In the genomic region with DNA sequence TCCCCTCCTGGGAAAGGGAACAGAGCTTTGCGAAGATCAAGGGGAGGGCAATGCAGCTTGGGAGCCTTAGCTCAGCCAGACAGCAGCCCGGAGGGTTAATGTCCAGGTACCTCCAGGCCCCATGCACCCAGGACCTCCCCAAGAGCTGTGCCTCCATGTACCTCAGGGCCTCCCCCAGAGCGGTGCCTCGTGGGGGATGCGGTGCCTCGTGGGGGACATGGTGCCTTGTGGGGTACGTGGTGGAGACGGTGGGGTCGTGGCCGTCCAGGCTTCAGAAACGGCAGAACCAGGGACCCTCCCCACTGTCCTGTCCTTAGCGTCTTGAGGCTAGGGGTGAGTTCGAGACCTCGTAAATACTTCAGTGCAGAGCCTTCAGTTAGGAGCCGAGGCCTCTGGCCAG, we compare ENCODE assay signal across 8 cellular contexts. TPM values are rescaled to one million over a fixed set of nuclear protein-coding genes. Genes with fewer than 3 reads are reported as not detected.
"Had no signal": no experiment of that assay in that cellular context is flagged by ENCODE, and none has a peak within 500 bp of the region (broad histone marks: within the 10 kb centered on the region; RNA-seq: fewer than 3 reads in every experiment).

No MANE protein-coding gene starts in this region.

- H3K36me3 ChIP-seq: HAP-1 had no signal

- ATAC-seq: HCT116 had no signal

- H3K4me1 ChIP-seq: HAP-1 had no signal

- DNase-seq: GOT3, HFFc6, IMR-90 had no signal

- H3K4me3 Mint-ChIP-seq: HFFc6 had no signal

- H3K9ac ChIP-seq: GM23248 had no signal

- H3K4me3 ChIP-seq: GM23248, HAP-1, K562 had no signal

- H3K27ac Mint-ChIP-seq: HFFc6 had no signal

- H3K27ac ChIP-seq: GM23248, HL-60 had no signal

- H2AFZ ChIP-seq: GM23248 had no signal

RNA-seq across cellular contexts. Expression of a gene that starts 33.2 kb away (rescaled TPM):
- polyA plus RNA-seq: GM23248 had no signal
